ENCODE assay signal across 24 cellular contexts in genomic region chr14:23415821-23416480, GRCh38. TPM values are rescaled to one million over a fixed set of nuclear protein-coding genes. Genes with fewer than 3 reads are reported as not detected.
A peak's percentile ranks its signal among the peaks of the same experiment; 100 is the strongest.
DNase-seq lines count a peak whose midpoint lies in the region; ATAC-seq, FAIRE-seq and TF ChIP-seq lines count a peak whose summit lies in the region.
"Had no signal": no experiment of that assay in that cellular context is flagged by ENCODE, and none has a peak within 500 bp of the region (broad histone marks: within the 10 kb centered on the region; RNA-seq: fewer than 3 reads in every experiment).

No MANE protein-coding gene starts in this region.

- TF ChIP-seq CTCF in right atrium auricular region (IDR thresholded peaks at IDR 0.05) (no peak), pancreas (IDR thresholded peaks at IDR 0.05) (no peak)

- H3K9me3 ChIP-seq in right atrium auricular region (no peaks in the 10 kb centered on the region), pancreas (no peaks in the 10 kb centered on the region)
- H3K9me3 ChIP-seq: BLaER1 had no signal

- WGBS in pancreas, 2 donors = 36 to 38% methylated on average over 19 to 20 of the region's 20 CpGs

- H3K4me3 ChIP-seq in right atrium auricular region (no peak overlapping the region), pancreas (peak overlapping the region; percentile 23 to 55 (median 34))
- H3K4me3 ChIP-seq: BLaER1, GM23338 had no signal

- H3K27me3 ChIP-seq in right atrium auricular region (no peaks in the 10 kb centered on the region), pancreas (no peaks in the 10 kb centered on the region)
- H3K27me3 ChIP-seq: BLaER1 had no signal

- no peak for FAIRE-seq in pancreas (lab: Jason Lieb, UNC)
- FAIRE-seq: GM12892, GM18507, H54 had no signal

- H3K27ac ChIP-seq in right atrium auricular region = peak overlapping the region; percentile 21 to 84
- peak overlapping the region; percentile 78 for H3K27ac ChIP-seq in caudate nucleus (ENCODE audit: low read depth, low read length)
- no peak overlapping the region for H3K27ac ChIP-seq in pancreas
- H3K27ac ChIP-seq: BLaER1 had no signal

- no peak for ATAC-seq in Right ventricle myocardium superior (ENCODE audit: poor library complexity)
- ATAC-seq in Right ventricle myocardium inferior = no peak
- peak; percentile 44 to 66 (median 56) for ATAC-seq in pancreas
- no peak for ATAC-seq in GM19324 (IDR thresholded peaks at IDR 0.05; ENCODE audit: low FRiP score, unreplicated experiment)
- no peak for ATAC-seq in HG02885 (IDR thresholded peaks at IDR 0.05; ENCODE audit: poor library complexity, unreplicated experiment)
- ATAC-seq: GM23338, HCT116 had no signal

- H3K4me1 ChIP-seq in right atrium auricular region (peaks cover 0 to 3% of the 10 kb centered on the region in 2 donors), pancreas (peaks cover 0 to 4% (median 0%) of the 10 kb centered on the region in 3 donors)
- H3K4me1 ChIP-seq: BLaER1 had no signal

- H3K36me3 ChIP-seq in right atrium auricular region (peaks cover 56% of the 10 kb centered on the region), pancreas (no peaks in the 10 kb centered on the region)
- H3K36me3 ChIP-seq: BLaER1 had no signal

- intact Hi-C loops in Right ventricle myocardium superior (cut with DNase I) (no loop called here), Right ventricle myocardium inferior (cut with DNase I) (no loop called here), cardiac septum (cut with DNase I) (no loop called here), pancreas (cut with DNase I) (no loop called here)

- DNase-seq in Right ventricle myocardium superior (peak; percentile 40), Right ventricle myocardium inferior (ENCODE audit: missing footprints) (no peak), right atrium auricular region (ENCODE audit: low spot score) (no peak), cardiac septum (ENCODE audit: low spot score) (no peak), caudate nucleus (lab: John Stamatoyannopoulos, UW) (peak in 2 of 61 donors; percentile 13 to 35), pancreas (peak in 1 of 6 donors; percentile 23)
- DNase-seq: 8988T; CD4-positive, alpha-beta memory T cell; DMS153; DMS79; GDM1; HFFc6 had no signal

RNA-seq across cellular contexts. Expression of gene MYH6, which starts 7.9 kb away (rescaled TPM):
- total RNA-seq in Right ventricle myocardium superior (4,934 TPM), Right ventricle myocardium inferior (3,910 TPM), right atrium auricular region (over 10,000 TPM in 1 of 2 donors, 1,000 to 10,000 TPM in 1; 8,253 to 13,240 TPM), cardiac septum (170 TPM), pancreas (under 1 TPM in 4 of 6 donors, not detected in 2; 0.03 to 0.16 (median 0.05) TPM)
- under 1 TPM; 0.56 to 0.72 TPM for polyA plus RNA-seq in pancreas
- total RNA-seq: A673; CD4-positive, alpha-beta memory T cell; Daoy; HFFc6 had no signal
- polyA plus RNA-seq: AG04450; CD14-positive monocyte; CD4-positive, alpha-beta memory T cell had no signal

RNA-seq across cellular contexts. Expression of gene MYH7, which starts 19.5 kb away (rescaled TPM):
- total RNA-seq in Right ventricle myocardium superior (11,793 TPM), Right ventricle myocardium inferior (11,833 TPM), right atrium auricular region (1,000 to 10,000 TPM; 1,082 to 4,592 TPM), cardiac septum (13,582 TPM), pancreas (1 to 10 TPM in 1 of 6 donors, under 1 TPM in 5; 0.19 to 6.3 (median 0.40) TPM)
- polyA plus RNA-seq in pancreas = 1 to 10 TPM in 1 of 2 donors, under 1 TPM in 1; 0.34 to 1.1 TPM
- total RNA-seq: A673; CD4-positive, alpha-beta memory T cell; Daoy; GM23338; HFFc6 had no signal
- polyA plus RNA-seq: AG04450; CD14-positive monocyte; CD4-positive, alpha-beta memory T cell; GM23338 had no signal

RNA-seq across cellular contexts. Expression of gene CMTM5, which starts 39.1 kb away (rescaled TPM):
- total RNA-seq in Right ventricle myocardium superior (0.27 TPM), Right ventricle myocardium inferior (0.92 TPM), right atrium auricular region (not detected), cardiac septum (not detected), pancreas (under 1 TPM in 1 of 6 donors, not detected in 5; 0.25 TPM)
- under 1 TPM; 0.16 to 0.53 TPM for polyA plus RNA-seq in pancreas
- total RNA-seq: A673; CD4-positive, alpha-beta memory T cell; Daoy; HFFc6 had no signal
- polyA plus RNA-seq: CD4-positive, alpha-beta memory T cell; GM23338 had no signal

RNA-seq across cellular contexts. Expression of gene IL25, which starts 43.3 kb away (rescaled TPM):
- total RNA-seq in Right ventricle myocardium superior (not detected), Right ventricle myocardium inferior (not detected), right atrium auricular region (not detected), cardiac septum (not detected), pancreas (not detected)
- polyA plus RNA-seq in pancreas = not detected
- total RNA-seq: A673; CD4-positive, alpha-beta memory T cell; Daoy; GM23338; HFFc6 had no signal
- polyA plus RNA-seq: AG04450; CD14-positive monocyte; CD4-positive, alpha-beta memory T cell; GM23338 had no signal

RNA-seq across cellular contexts. Expression of gene EFS, which starts 51.0 kb away (rescaled TPM):
- 3.2 TPM for total RNA-seq in Right ventricle myocardium superior
- total RNA-seq in Right ventricle myocardium inferior = 4.0 TPM
- 1 to 10 TPM; 4.1 to 6.3 TPM for total RNA-seq in right atrium auricular region
- total RNA-seq in cardiac septum = 3.7 TPM
- total RNA-seq in pancreas = 1 to 10 TPM in 2 of 6 donors, under 1 TPM in 4; 0.23 to 2.2 (median 0.71) TPM
- 1 to 10 TPM; 1.7 to 3.0 TPM for polyA plus RNA-seq in pancreas
- total RNA-seq: CD4-positive, alpha-beta memory T cell had no signal
- polyA plus RNA-seq: CD14-positive monocyte; CD4-positive, alpha-beta memory T cell had no signal

Comparison
In these comparisons a context has a peak if more than half of its experiments do, and no peak if none do; other contexts are left out.
1. ATAC-seq: peak in pancreas (4 of 4); none in Right ventricle myocardium superior (single experiment), Right ventricle myocardium inferior (single experiment), GM19324 (single experiment) and HG02885 (single experiment).
2. H3K27ac ChIP-seq: peak in right atrium auricular region (2 of 2) and caudate nucleus (single experiment); none in pancreas (0 of 4).
3. H3K4me3 ChIP-seq: peak in pancreas (4 of 4); none in right atrium auricular region (0 of 2).
4. RNA of gene MYH6, which starts 7.9 kb away (total RNA-seq): 8,253 to 13,240 TPM in right atrium auricular region, 4,934 TPM in Right ventricle myocardium superior (single experiment), 3,910 TPM in Right ventricle myocardium inferior (single experiment) and 170 TPM in cardiac septum (single experiment); 0.03 to 0.16 TPM in pancreas; every median in the first group is over 100 times any median in the second.
5. RNA of gene MYH7, which starts 19.5 kb away (total RNA-seq): 13,582 TPM in cardiac septum (single experiment), 11,833 TPM in Right ventricle myocardium inferior (single experiment), 11,793 TPM in Right ventricle myocardium superior (single experiment) and 1,082 to 4,592 TPM in right atrium auricular region; 0.19 to 6.3 TPM in pancreas; every median in the first group is over 100 times any median in the second.